1 cellular context compared by ENCODE assay signal in the genomic region with DNA sequence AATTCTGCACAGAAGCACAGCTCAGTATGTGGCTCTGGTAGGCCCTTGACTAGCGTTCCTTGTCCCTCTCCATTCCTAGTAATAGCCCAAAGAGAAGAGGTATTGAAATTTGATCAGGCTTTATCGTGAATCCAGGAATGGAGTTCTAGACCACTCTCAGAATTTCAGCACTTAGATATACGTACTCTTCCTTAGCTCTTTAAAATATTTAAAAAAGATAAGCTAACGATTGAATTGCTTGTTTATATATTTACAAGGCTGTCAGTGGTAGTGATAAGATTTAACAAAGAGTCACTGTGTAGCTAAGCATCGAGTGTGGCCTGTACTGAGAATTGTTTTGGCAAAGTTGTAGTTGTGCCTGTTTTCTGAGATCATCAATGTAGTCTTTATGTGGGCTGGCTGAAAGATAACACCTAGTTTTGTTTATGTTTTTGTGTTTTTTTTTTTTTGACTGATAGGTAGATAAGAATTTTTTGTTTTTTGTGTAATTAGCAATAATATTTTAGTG.
TF ChIP-seq lines count a peak whose summit lies in the region.

No MANE protein-coding gene starts in this region.

TF ChIP-seq in GM23338, 12 proteins besides CTCF, POLR2A, EP300 and RAD21 (continued from another document):
- TF ChIP-seq JUNB (IDR thresholded peaks at IDR 0.05; ENCODE audit: unreplicated experiment) (no peak), STAT1 (IDR thresholded peaks at IDR 0.05; ENCODE audit: unreplicated experiment) (no peak), REST (IDR thresholded peaks at IDR 0.05; ENCODE audit: unreplicated experiment) (no peak), EZH2 (IDR thresholded peaks at IDR 0.05; ENCODE audit: low read depth, unreplicated experiment) (no peak), ETS1 (IDR thresholded peaks at IDR 0.05) (no peak), ZNF331 (CRISPR knock-in tag; IDR thresholded peaks at IDR 0.05; ENCODE audit: low read depth) (no peak), POLR2AphosphoS5 (IDR thresholded peaks at IDR 0.05; ENCODE audit: low read depth) (no peak), ZNF114 (CRISPR knock-in tag; IDR thresholded peaks at IDR 0.05) (no peak), EZH2phosphoT487 (IDR thresholded peaks at IDR 0.05; ENCODE audit: unreplicated experiment) (no peak), NANOG (IDR thresholded peaks at IDR 0.05; ENCODE audit: borderline replicate concordance) (no peak)
